ENCODE assay signal across 17 cellular contexts in the genomic region with DNA sequence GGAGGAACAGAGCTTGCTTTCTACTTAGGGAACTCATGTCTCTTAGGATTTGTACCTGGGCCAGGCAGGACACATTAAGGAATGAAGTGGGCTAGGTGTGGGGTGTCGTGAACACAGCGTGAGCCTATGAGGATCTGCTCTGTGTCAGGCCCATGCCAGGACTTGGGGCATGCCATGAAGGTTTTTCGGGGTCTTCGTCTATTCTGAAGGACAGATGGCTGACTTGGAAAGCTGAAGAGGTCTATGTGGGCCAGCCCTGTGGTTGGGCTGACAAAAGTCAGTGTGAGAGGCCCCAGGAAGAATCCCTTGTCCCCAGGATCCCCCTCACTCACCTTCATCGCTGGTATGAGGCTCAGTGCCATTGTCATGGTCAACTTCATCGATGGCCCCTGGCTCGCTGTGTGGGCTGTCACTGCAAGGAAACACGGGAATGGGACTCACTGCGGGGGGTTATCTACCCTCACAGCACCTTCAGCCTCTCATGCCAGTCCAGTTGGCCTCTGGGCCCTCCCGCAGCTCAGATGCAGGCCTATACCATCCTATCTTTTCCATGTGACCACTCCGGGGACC. TPM values are rescaled to one million over a fixed set of nuclear protein-coding genes. Genes with fewer than 3 reads are reported as not detected.
DNase-seq lines count a peak whose midpoint lies in the region; ATAC-seq, FAIRE-seq and TF ChIP-seq lines count a peak whose summit lies in the region.
"Had no signal": no experiment of that assay in that cellular context is flagged by ENCODE, and none has a peak within 500 bp of the region (broad histone marks: within the 10 kb centered on the region; RNA-seq: fewer than 3 reads in every experiment).

No MANE protein-coding gene starts in this region.

- H3K36me3 ChIP-seq in right atrium auricular region (no peaks in the 10 kb centered on the region), heart right ventricle (peaks cover 0 to 22% (median 0%) of the 10 kb centered on the region in 9 donors), spleen (no peaks in the 10 kb centered on the region)

- no peaks in the 10 kb centered on the region for H3K27me3 ChIP-seq in right atrium auricular region
- H3K27me3 ChIP-seq in heart right ventricle, result no peaks in the 10 kb centered on the region
- no peaks in the 10 kb centered on the region for H3K27me3 ChIP-seq in spleen (replicated peaks in 1 of 7)

- H3K4me1 ChIP-seq in right atrium auricular region (no peaks in the 10 kb centered on the region), heart right ventricle (no peaks in the 10 kb centered on the region), spleen (no peaks in the 10 kb centered on the region)

- 90 to 96% methylated on average over 11 of the region's 11 CpGs for whole genome bisulfite sequencing in heart right ventricle, 2 donors
- WGBS in spleen, 5 donors, result 89 to 95% (median 91%) methylated on average over 10 to 11 of the region's 11 CpGs

- no peak for FAIRE-seq in GM12891 (lab: Jason Lieb, UNC)
- FAIRE-seq: GM12892 had no signal

- TF ChIP-seq CTCF in right atrium auricular region (IDR thresholded peaks at IDR 0.05) (no peak), heart right ventricle (IDR thresholded peaks at IDR 0.05) (no peak), spleen (IDR thresholded peaks at IDR 0.05 in 8 of 11, conservative IDR thresholded peaks at IDR 0.05 in 3 of 11) (no peak)

- DNase-seq in right atrium auricular region (ENCODE audit: low spot score), result peak; percentile 1
- no peak for DNase-seq in heart right ventricle
- peak; percentile 83 for DNase-seq in mesenteric fat pad (ENCODE audit: low spot score)
- peak; percentile 54 for DNase-seq in spleen
- DNase-seq in GM12891 (ENCODE audit: insufficient read length, low spot score), result no peak
- DNase-seq: C1 segment of cervical spinal cord; Calu3; CD4-positive, alpha-beta memory T cell; COR-L47; DMS53; DMS79 treated with DMSO at 0.1 percent for 48 hours; GF-D8; H9 had no signal

- H3K9me3 ChIP-seq in right atrium auricular region (no peaks in the 10 kb centered on the region), heart right ventricle (no peaks in the 10 kb centered on the region), spleen (no peaks in the 10 kb centered on the region)

- TF ChIP-seq POLR2A in spleen (IDR thresholded peaks at IDR 0.05) (no peak), GM12891 (IDR thresholded peaks at IDR 0.05; ENCODE audit: low read depth, low read length) (no peak)

- ATAC-seq in heart right ventricle (no peak), GM18858 (IDR thresholded peaks at IDR 0.05; ENCODE audit: unreplicated experiment) (no peak)
- ATAC-seq: GM23338, HCT116 had no signal

- intact Hi-C loops in heart right ventricle (cut with DNase I) (no loop called here), spleen (cut with DNase I; ENCODE audit: low total_unique reads) (no loop called here)

- H3K27ac ChIP-seq in right atrium auricular region (no peak overlapping the region), heart right ventricle (no peak overlapping the region), spleen (no peak overlapping the region)

- H3K4me3 ChIP-seq in right atrium auricular region (no peak overlapping the region), heart right ventricle (no peak overlapping the region), spleen (no peak overlapping the region)
- H3K4me3 ChIP-seq: GM23338 had no signal

TF ChIP-seq in GM12891, 5 proteins besides CTCF, POLR2A, EP300 and RAD21:
- TF ChIP-seq TAF1 (IDR thresholded peaks at IDR 0.05; ENCODE audit: low read depth, low read length), result no peak
- TF ChIP-seq POLR2AphosphoS5 (IDR thresholded peaks at IDR 0.05; ENCODE audit: low read depth, low read length), result no peak

RNA-seq across cellular contexts. Expression of gene RAD18, which starts 46.8 kb away (rescaled TPM):
- 1 to 10 TPM; 2.4 to 3.6 TPM for total RNA-seq in right atrium auricular region
- 1 to 10 TPM; 1.5 to 4.6 (median 2.9) TPM for total RNA-seq in heart right ventricle
- 1 to 10 TPM in 1 of 2 donors, under 1 TPM in 1; 0.97 to 1.1 TPM for polyA plus RNA-seq in heart right ventricle
- 6.6 TPM for total RNA-seq in mesenteric fat pad
- total RNA-seq in spleen, result 10 to 100 TPM in 6 of 7 donors, 1 to 10 TPM in 1; 6.3 to 20.7 (median 14.9) TPM
- 1 to 10 TPM; 1.6 to 3.0 (median 2.2) TPM for polyA plus RNA-seq in spleen
- 9.6 TPM for polyA plus RNA-seq in GM12891 (2012; ENCODE audit: low read depth, missing spikeins)

Comparison
In these comparisons a context has a peak if more than half of its experiments do, and no peak if none do; other contexts are left out.
1. DNase-seq: peak in right atrium auricular region (single experiment), mesenteric fat pad (single experiment) and spleen (single experiment); none in heart right ventricle (0 of 2) and GM12891 (single experiment).